In the genomic region with DNA sequence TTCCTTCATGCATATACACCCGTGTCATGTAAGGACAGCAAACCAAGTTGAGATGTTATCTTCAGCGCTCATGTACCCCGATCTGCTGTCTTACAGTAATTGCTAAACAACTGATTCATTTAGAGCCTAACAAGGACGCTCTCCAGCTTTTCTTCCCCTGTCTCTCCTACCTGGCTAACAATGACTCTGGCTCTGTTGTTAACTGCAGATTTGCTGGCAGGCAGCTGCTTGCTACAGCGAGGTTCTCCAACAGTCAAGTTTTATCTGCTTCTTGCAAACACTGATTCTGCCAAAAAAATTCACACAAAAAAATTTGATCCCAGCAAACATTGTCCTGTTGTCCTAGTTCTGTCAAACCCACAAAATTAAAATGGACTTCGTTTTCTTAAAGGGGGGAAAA, we compare ENCODE assay signal across 17 cellular contexts.
DNase-seq lines count a peak whose midpoint lies in the region; ATAC-seq and TF ChIP-seq lines count a peak whose summit lies in the region.
"Had no signal": no experiment of that assay in that cellular context is flagged by ENCODE, and none has a peak within 500 bp of the region (broad histone marks: within the 10 kb centered on the region; RNA-seq: fewer than 3 reads in every experiment).

No MANE protein-coding gene starts in this region.

- H3K9me3 Mint-ChIP-seq in GM23338 (no peaks in the 10 kb centered on the region), endodermal cell (no peaks in the 10 kb centered on the region)
- H3K9me3 Mint-ChIP-seq: CD4-positive, alpha-beta memory T cell had no signal

- H3K4me3 ChIP-seq in GM23338: no peak overlapping the region
- H3K4me3 ChIP-seq in LNCaP clone FGC (ENCODE audit: low read depth, low read length): no peak overlapping the region
- H3K4me3 ChIP-seq in endodermal cell (ENCODE audit: low read length): peak overlapping the region; percentile 8
- H3K4me3 ChIP-seq: A549 had no signal

- peak; percentile 61 for ATAC-seq in GM23338
- no peak for ATAC-seq in GM19463 (IDR thresholded peaks at IDR 0.05; ENCODE audit: unreplicated experiment)
- ATAC-seq: A549 had no signal

- H3K9ac ChIP-seq in endodermal cell (ENCODE audit: extremely low read depth, low read length, poor library complexity, severe bottlenecking): no peak overlapping the region

- no peak overlapping the region for H3K4me3 Mint-ChIP-seq in GM23338
- no peak overlapping the region for H3K4me3 Mint-ChIP-seq in endodermal cell
- H3K4me3 Mint-ChIP-seq: CD4-positive, alpha-beta memory T cell; HFFc6 had no signal

- H3K4me1 ChIP-seq in GM23338 (ENCODE audit: insufficient read depth) (peaks cover 22% of the 10 kb centered on the region), endodermal cell (ENCODE audit: control insufficient read depth, insufficient read depth, low read length) (peaks cover 17% of the 10 kb centered on the region)
- H3K4me1 ChIP-seq: A549, BE2C had no signal

- H3K27me3 Mint-ChIP-seq in GM23338 (ENCODE audit: insufficient read depth, low read depth, poor library complexity) (no peaks in the 10 kb centered on the region), endodermal cell (ENCODE audit: insufficient read depth) (peaks cover 4% of the 10 kb centered on the region)

- H3K27ac ChIP-seq in GM23338 (ENCODE audit: low read depth): no peak overlapping the region
- H3K27ac ChIP-seq in endodermal cell (ENCODE audit: low read depth, low read length): no peak overlapping the region
- H3K27ac ChIP-seq: A549, C4-2B, HL-60 had no signal

- DNase-seq in GM23338 (ENCODE audit: low spot score): no peak
- peak; percentile 7 for DNase-seq in LNCaP clone FGC (ENCODE audit: low read depth)
- DNase-seq in endodermal cell: no peak
- peak; percentile 37 for DNase-seq in retina
- no peak for DNase-seq in cardiac septum (ENCODE audit: low spot score)
- DNase-seq: BE2C; CD4-positive, alpha-beta memory T cell; DMS153; DMS79 treated with DMSO at 0.1 percent for 48 hours; EL; GOT3; HCEC 1CT; HFFc6 had no signal

- H3K36me3 Mint-ChIP-seq in GM23338 (ENCODE audit: low read depth) (no peaks in the 10 kb centered on the region), endodermal cell (ENCODE audit: low read depth) (no peaks in the 10 kb centered on the region)
- H3K36me3 Mint-ChIP-seq: CD4-positive, alpha-beta memory T cell had no signal

- WGBS in endodermal cell (ENCODE audit: insufficient coverage in 1 of 2, insufficient read length in 1 of 2), 2 experiments: 51 to 66% methylated on average over 5 to 6 of the region's 6 CpGs

- no peaks in the 10 kb centered on the region for H4K20me1 ChIP-seq in GM23338 (replicated peaks; ENCODE audit: insufficient read depth)

- H3K9me2 ChIP-seq in GM23338 (ENCODE audit: insufficient read depth): peaks cover 8% of the 10 kb centered on the region; the same call in 1 of the 2 replicates

- H3K79me2 ChIP-seq in GM23338 (replicated peaks; ENCODE audit: insufficient read depth): no peaks in the 10 kb centered on the region

- TF ChIP-seq CTCF in GM23338 (conservative IDR thresholded peaks at IDR 0.05; ENCODE audit: low read depth in 2 of 2): no peak
- TF ChIP-seq CTCF in LNCaP clone FGC (IDR thresholded peaks at IDR 0.05; ENCODE audit: control insufficient read depth, extremely low read depth, insufficient read depth): no peak
- TF ChIP-seq CTCF in endodermal cell (conservative IDR thresholded peaks at IDR 0.05): no peak

- no peaks in the 10 kb centered on the region for H3F3A ChIP-seq in GM23338 (replicated peaks; ENCODE audit: low read depth)

- H3K4me1 Mint-ChIP-seq in GM23338: peaks cover 26% of the 10 kb centered on the region
- H3K4me1 Mint-ChIP-seq in endodermal cell: peaks cover 28% of the 10 kb centered on the region

- H3K36me3 ChIP-seq in GM23338 (ENCODE audit: insufficient read depth) (no peaks in the 10 kb centered on the region), endodermal cell (ENCODE audit: control insufficient read depth, insufficient read depth, low read length) (no peaks in the 10 kb centered on the region)
- H3K36me3 ChIP-seq: BE2C had no signal

- H3K4me2 ChIP-seq in GM23338: no peak overlapping the region
- H3K4me2 ChIP-seq: A549 had no signal

- H3K27me3 ChIP-seq in GM23338 (ENCODE audit: insufficient read depth) (no peaks in the 10 kb centered on the region), endodermal cell (ENCODE audit: control insufficient read depth, insufficient read depth, low read length, poor library complexity, severe bottlenecking) (no peaks in the 10 kb centered on the region)

- no peaks in the 10 kb centered on the region for H3K9me3 ChIP-seq in endodermal cell (ENCODE audit: control insufficient read depth, low read length)
- H3K9me3 ChIP-seq: A549, BE2C had no signal

- intact Hi-C loops in cardiac septum (cut with DNase I): no loop called here

- H3K27ac Mint-ChIP-seq in GM23338 (no peak overlapping the region), endodermal cell (peak overlapping the region; percentile 84)
- H3K27ac Mint-ChIP-seq: CD4-positive, alpha-beta memory T cell; HFFc6 had no signal

- H2AFZ ChIP-seq in GM23338: no peak overlapping the region

TF ChIP-seq in GM23338, 12 proteins besides CTCF, POLR2A, EP300 and RAD21 (continues in another document):
- no peak for TF ChIP-seq ZNF331 (CRISPR knock-in tag; IDR thresholded peaks at IDR 0.05; ENCODE audit: low read depth)
- TF ChIP-seq, protein P1, sequence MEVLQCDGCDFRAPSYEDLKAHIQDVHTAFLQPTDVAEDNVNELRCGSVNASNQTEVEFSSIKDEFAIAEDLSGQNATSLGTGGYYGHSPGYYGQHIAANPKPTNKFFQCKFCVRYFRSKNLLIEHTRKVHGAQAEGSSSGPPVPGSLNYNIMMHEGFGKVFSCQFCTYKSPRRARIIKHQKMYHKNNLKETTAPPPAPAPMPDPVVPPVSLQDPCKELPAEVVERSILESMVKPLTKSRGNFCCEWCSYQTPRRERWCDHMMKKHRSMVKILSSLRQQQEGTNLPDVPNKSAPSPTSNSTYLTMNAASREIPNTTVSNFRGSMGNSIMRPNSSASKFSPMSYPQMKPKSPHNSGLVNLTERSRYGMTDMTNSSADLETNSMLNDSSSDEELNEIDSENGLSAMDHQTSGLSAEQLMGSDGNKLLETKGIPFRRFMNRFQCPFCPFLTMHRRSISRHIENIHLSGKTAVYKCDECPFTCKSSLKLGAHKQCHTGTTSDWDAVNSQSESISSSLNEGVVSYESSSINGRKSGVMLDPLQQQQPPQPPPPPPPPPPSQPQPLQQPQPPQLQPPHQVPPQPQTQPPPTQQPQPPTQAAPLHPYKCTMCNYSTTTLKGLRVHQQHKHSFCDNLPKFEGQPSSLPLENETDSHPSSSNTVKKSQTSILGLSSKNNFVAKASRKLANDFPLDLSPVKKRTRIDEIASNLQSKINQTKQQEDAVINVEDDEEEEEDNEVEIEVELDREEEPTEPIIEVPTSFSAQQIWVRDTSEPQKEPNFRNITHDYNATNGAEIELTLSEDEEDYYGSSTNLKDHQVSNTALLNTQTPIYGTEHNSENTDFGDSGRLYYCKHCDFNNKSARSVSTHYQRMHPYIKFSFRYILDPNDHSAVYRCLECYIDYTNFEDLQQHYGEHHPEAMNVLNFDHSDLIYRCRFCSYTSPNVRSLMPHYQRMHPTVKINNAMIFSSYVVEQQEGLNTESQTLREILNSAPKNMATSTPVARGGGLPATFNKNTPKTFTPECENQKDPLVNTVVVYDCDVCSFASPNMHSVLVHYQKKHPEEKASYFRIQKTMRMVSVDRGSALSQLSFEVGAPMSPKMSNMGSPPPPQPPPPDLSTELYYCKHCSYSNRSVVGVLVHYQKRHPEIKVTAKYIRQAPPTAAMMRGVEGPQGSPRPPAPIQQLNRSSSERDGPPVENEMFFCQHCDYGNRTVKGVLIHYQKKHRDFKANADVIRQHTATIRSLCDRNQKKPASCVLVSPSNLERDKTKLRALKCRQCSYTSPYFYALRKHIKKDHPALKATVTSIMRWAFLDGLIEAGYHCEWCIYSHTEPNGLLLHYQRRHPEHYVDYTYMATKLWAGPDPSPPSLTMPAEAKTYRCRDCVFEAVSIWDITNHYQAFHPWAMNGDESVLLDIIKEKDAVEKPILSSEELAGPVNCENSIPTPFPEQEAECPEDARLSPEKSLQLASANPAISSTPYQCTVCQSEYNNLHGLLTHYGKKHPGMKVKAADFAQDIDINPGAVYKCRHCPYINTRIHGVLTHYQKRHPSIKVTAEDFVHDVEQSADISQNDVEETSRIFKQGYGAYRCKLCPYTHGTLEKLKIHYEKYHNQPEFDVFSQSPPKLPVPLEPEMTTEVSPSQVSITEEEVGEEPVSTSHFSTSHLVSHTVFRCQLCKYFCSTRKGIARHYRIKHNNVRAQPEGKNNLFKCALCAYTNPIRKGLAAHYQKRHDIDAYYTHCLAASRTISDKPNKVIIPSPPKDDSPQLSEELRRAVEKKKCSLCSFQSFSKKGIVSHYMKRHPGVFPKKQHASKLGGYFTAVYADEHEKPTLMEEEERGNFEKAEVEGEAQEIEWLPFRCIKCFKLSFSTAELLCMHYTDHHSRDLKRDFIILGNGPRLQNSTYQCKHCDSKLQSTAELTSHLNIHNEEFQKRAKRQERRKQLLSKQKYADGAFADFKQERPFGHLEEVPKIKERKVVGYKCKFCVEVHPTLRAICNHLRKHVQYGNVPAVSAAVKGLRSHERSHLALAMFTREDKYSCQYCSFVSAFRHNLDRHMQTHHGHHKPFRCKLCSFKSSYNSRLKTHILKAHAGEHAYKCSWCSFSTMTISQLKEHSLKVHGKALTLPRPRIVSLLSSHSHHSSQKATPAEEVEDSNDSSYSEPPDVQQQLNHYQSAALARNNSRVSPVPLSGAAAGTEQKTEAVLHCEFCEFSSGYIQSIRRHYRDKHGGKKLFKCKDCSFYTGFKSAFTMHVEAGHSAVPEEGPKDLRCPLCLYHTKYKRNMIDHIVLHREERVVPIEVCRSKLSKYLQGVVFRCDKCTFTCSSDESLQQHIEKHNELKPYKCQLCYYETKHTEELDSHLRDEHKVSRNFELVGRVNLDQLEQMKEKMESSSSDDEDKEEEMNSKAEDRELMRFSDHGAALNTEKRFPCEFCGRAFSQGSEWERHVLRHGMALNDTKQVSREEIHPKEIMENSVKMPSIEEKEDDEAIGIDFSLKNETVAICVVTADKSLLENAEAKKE (CRISPR knock-in tag; IDR thresholded peaks at IDR 0.05): no peak
- TF ChIP-seq EZH2 (IDR thresholded peaks at IDR 0.05; ENCODE audit: low read depth, unreplicated experiment): no peak
- no peak for TF ChIP-seq EZH2phosphoT487 (IDR thresholded peaks at IDR 0.05; ENCODE audit: unreplicated experiment)
- TF ChIP-seq POLR2AphosphoS5 (IDR thresholded peaks at IDR 0.05; ENCODE audit: low read depth): no peak
- TF ChIP-seq NANOG (IDR thresholded peaks at IDR 0.05; ENCODE audit: borderline replicate concordance): no peak
- TF ChIP-seq STAT1 (IDR thresholded peaks at IDR 0.05; ENCODE audit: unreplicated experiment): no peak
- no peak for TF ChIP-seq CREB1 (CRISPR knock-in tag; IDR thresholded peaks at IDR 0.05; ENCODE audit: low read depth)

Comparison
In these comparisons a context has a peak if more than half of its experiments do, and no peak if none do; other contexts are left out.
1. DNase-seq: peak in LNCaP clone FGC (single experiment) and retina (single experiment); none in GM23338 (single experiment), endodermal cell (single experiment) and cardiac septum (single experiment).